ENCODE assay signal across 1 cellular context in the genomic region with DNA sequence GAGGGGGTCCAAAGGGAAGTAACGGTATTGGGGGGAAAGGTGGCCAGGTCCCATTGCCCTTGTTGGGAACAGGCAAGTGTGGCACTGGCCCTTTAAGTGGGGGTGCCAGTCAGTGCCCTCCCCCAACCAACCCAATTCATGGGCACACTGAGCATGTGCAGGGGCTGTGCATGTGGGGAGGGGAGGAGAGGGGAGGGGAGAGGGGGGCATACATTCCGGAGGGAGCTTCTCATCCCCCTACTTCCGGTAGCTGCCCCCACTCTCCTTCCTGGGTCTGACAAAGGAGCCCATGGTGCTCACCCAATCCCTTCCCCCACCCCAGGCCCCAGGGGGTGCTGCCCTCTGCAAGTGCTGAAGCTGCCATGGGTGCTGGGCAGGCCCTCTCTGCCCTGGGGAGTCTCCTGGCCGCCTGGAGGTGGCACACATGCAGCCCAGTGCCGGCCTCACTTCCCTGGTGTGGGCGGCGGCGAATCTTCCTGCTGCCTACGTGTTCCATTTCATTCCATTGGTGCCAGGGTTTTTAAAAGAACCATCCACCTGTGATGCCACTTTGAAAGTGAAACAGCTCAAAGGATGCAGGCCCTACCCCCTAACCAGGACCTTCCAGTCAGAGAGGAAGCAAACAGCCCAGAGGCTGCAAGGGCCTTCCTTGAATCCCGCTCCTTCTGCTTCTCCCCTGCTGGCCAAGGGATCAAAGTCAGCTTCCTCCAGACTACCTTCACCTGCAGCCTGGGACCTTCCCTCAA.
TF ChIP-seq lines count a peak whose summit lies in the region.

No MANE protein-coding gene starts in this region.

TF ChIP-seq in GM23338, 12 proteins besides CTCF, POLR2A, EP300 and RAD21:
- no peak for TF ChIP-seq EZH2phosphoT487 (IDR thresholded peaks at IDR 0.05; ENCODE audit: unreplicated experiment)
